9 cellular contexts compared by ENCODE assay signal in the genomic region with DNA sequence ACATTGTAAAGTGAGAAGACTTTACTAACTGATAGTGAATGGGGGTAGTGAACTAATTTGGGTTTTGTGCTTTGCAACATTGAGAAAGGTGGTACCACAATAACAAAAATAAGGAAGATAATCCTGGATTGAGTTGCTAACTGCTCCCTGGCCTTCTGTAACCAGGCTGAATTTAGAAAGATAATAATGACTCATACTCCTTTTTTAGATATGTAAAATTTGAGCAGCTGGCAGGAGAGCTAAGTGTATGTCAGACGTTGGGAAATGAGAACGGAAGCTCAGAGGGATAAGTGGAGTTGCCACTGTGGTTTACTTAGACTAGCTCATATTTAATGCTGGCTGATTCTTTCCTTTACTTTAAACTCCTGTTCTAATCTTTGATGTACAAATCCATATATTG. TPM values are rescaled to one million over a fixed set of nuclear protein-coding genes. Genes with fewer than 3 reads are reported as not detected.
DNase-seq lines count a peak whose midpoint lies in the region.
"Had no signal": no experiment of that assay in that cellular context is flagged by ENCODE, and none has a peak within 500 bp of the region (broad histone marks: within the 10 kb centered on the region; RNA-seq: fewer than 3 reads in every experiment).

No MANE protein-coding gene starts in this region.

- no peaks in the 10 kb centered on the region for H3K9me3 ChIP-seq in trophoblast cell (ENCODE audit: insufficient read depth, low read depth, low read length)

- H3K18ac ChIP-seq in trophoblast cell (ENCODE audit: low read length): no peak overlapping the region

- H3K23ac ChIP-seq in trophoblast cell (ENCODE audit: low read length): no peak overlapping the region

- H2AK5ac ChIP-seq in trophoblast cell (ENCODE audit: low read length): no peak overlapping the region

- no peak overlapping the region for H3K4me3 Mint-ChIP-seq in activated naive CD4-positive, alpha-beta T cell treated with anti-CD3 and anti-CD28 coated beads, Interleukin-2, amount 10 ng/mL, durations not matched to agents 7 days and 5 days
- H3K4me3 Mint-ChIP-seq: neural crest cell had no signal

- H3K27me3 Mint-ChIP-seq in activated naive CD4-positive, alpha-beta T cell treated with anti-CD3 and anti-CD28 coated beads, Interleukin-2, amount 10 ng/mL, durations not matched to agents 7 days and 5 days: no peaks in the 10 kb centered on the region

- H3K36me3 Mint-ChIP-seq in activated naive CD4-positive, alpha-beta T cell treated with anti-CD3 and anti-CD28 coated beads, Interleukin-2, amount 10 ng/mL, durations not matched to agents 7 days and 5 days: peaks cover 27% of the 10 kb centered on the region

- H3K4ac ChIP-seq in trophoblast cell (ENCODE audit: low read depth, low read length): no peak overlapping the region

- no peak overlapping the region for H2BK120ac ChIP-seq in trophoblast cell (ENCODE audit: insufficient read depth, low read length, poor library complexity)

- H3K27me3 ChIP-seq in trophoblast cell (ENCODE audit: insufficient read depth, low read length): no peaks in the 10 kb centered on the region

- no peak overlapping the region for H3K27ac ChIP-seq in trophoblast cell (ENCODE audit: low read depth, low read length)

- H4K12ac ChIP-seq in trophoblast cell (ENCODE audit: low read depth, low read length): no peak overlapping the region

- H4K8ac ChIP-seq in trophoblast cell (ENCODE audit: low read depth, low read length): no peak overlapping the region

- peaks cover 0 to 6% of the 10 kb centered on the region in 2 experiments for H3K36me3 ChIP-seq in trophoblast cell (ENCODE audit: control insufficient read depth in 1 of 2, insufficient read depth in 2 of 2, low read length in 2 of 2)

- no peaks in the 10 kb centered on the region for H3K9me3 Mint-ChIP-seq in activated naive CD4-positive, alpha-beta T cell treated with anti-CD3 and anti-CD28 coated beads, Interleukin-2, amount 10 ng/mL, durations not matched to agents 7 days and 5 days

- peak overlapping the region; percentile 14 for H4K91ac ChIP-seq in trophoblast cell (ENCODE audit: low read depth, low read length)

- H3K79me1 ChIP-seq in trophoblast cell (ENCODE audit: low read length): peaks cover 12% of the 10 kb centered on the region

- H3K79me2 ChIP-seq in trophoblast cell (ENCODE audit: control insufficient read depth, insufficient read depth, low read length, poor library complexity): peaks cover 2% of the 10 kb centered on the region

- H3K9ac ChIP-seq in trophoblast cell (ENCODE audit: low read length): no peak overlapping the region

- DNase-seq in EL (peak; percentile 79), NCI-H345 treated with DMSO at 0.1 percent for 48 hours (lab: John Stamatoyannopoulos, UW; ENCODE audit: unreplicated experiment) (peak; percentile 1), dedifferentiated amniotic fluid mesenchymal stem cell (ENCODE audit: extremely low spot score) (peak; percentile 76), trophoblast cell (no peak), NCI-H2227 (lab: John Stamatoyannopoulos, UW; ENCODE audit: unreplicated experiment) (no peak), NCI-H446 treated with DMSO at 0.1 percent for 48 hours (lab: John Stamatoyannopoulos, UW) (no peak)
- no peak for DNase-seq in activated naive CD4-positive, alpha-beta T cell treated with anti-CD3 and anti-CD28 coated beads, Interleukin-2, amount 10 ng/mL, durations not matched to agents 7 days and 5 days
- DNase-seq in activated naive CD4-positive, alpha-beta T cell treated with Interleukin-2 at 50 U/mL for 16 hours: no peak

- no peak overlapping the region for H3K27ac Mint-ChIP-seq in activated naive CD4-positive, alpha-beta T cell treated with anti-CD3 and anti-CD28 coated beads, Interleukin-2, amount 10 ng/mL, durations not matched to agents 7 days and 5 days

- no CpG with 5 or more reads among the region's 2 CpGs for WGBS in trophoblast cell (ENCODE audit: extremely low coverage, insufficient coverage, insufficient read length)

- no peak overlapping the region for H3K4me3 ChIP-seq in trophoblast cell (ENCODE audit: low read depth, low read length)

- no peak overlapping the region for H2BK5ac ChIP-seq in trophoblast cell (ENCODE audit: low read depth, low read length, poor library complexity)

- peaks cover 4 to 7% of the 10 kb centered on the region in 2 experiments for H3K4me1 ChIP-seq in trophoblast cell (ENCODE audit: control insufficient read depth in 1 of 2, insufficient read depth in 2 of 2, low read length in 2 of 2)

- H2AFZ ChIP-seq in trophoblast cell (ENCODE audit: insufficient read depth, low read length, poor library complexity): no peak overlapping the region

- no peak overlapping the region for H3K14ac ChIP-seq in trophoblast cell (ENCODE audit: low read length)

- no peak overlapping the region for H3K4me2 ChIP-seq in trophoblast cell (ENCODE audit: low read length)

- H2BK12ac ChIP-seq in trophoblast cell (ENCODE audit: low read length): no peak overlapping the region

- H3K4me1 Mint-ChIP-seq in activated naive CD4-positive, alpha-beta T cell treated with anti-CD3 and anti-CD28 coated beads, Interleukin-2, amount 10 ng/mL, durations not matched to agents 7 days and 5 days: no peaks in the 10 kb centered on the region

- CTCF ChIA-PET in activated naive CD4-positive, alpha-beta T cell treated with anti-CD3 and anti-CD28 coated beads, Interleukin-2, amount 10 ng/mL, durations not matched to agents 7 days and 5 days (lab: Charles Lee): no interaction called here

RNA-seq across cellular contexts. Expression of a gene that starts 17.1 kb away (rescaled TPM):
- polyA plus RNA-seq in trophoblast cell (2013): 21.6 and 22.8 TPM in 2 replicates

Comparison
In these comparisons a context has a peak if more than half of its experiments do, and no peak if none do; other contexts are left out.
1. DNase-seq: peak in EL (single experiment), NCI-H345 treated with DMSO at 0.1 percent for 48 hours (single experiment) and dedifferentiated amniotic fluid mesenchymal stem cell (single experiment); none in trophoblast cell (0 of 2), activated naive CD4-positive, alpha-beta T cell treated with anti-CD3 and anti-CD28 coated beads, Interleukin-2, amount 10 ng/mL, durations not matched to agents 7 days and 5 days (single experiment), activated naive CD4-positive, alpha-beta T cell treated with Interleukin-2 at 50 U/mL for 16 hours (single experiment), NCI-H2227 (single experiment) and NCI-H446 treated with DMSO at 0.1 percent for 48 hours (single experiment).